Comparison of ENCODE assay signal across 26 cellular contexts in genomic region chr6:114389111-114389510, GRCh38. TPM values are rescaled to one million over a fixed set of nuclear protein-coding genes. Genes with fewer than 3 reads are reported as not detected.
"Had no signal": no experiment of that assay in that cellular context is flagged by ENCODE, and none has a peak within 500 bp of the region (broad histone marks: within the 10 kb centered on the region; RNA-seq: fewer than 3 reads in every experiment).

No MANE protein-coding gene starts in this region.

- DNase-seq: activated B cell treated with CpG ODN at 0.5 μM for 24 hours; activated CD4-positive, alpha-beta T cell treated with anti-CD3 and anti-CD28 coated beads for 1 hour; activated CD4-positive, alpha-beta T cell treated with anti-CD3 and anti-CD28 coated beads, Interleukin-2, amount 10 ng/mL, durations not matched to agents 24 days and 14 days; activated CD4-positive, alpha-beta T cell treated with anti-CD3 and anti-CD28 coated beads, Interleukin-2, amount 50 U/mL, for 48 hours; activated CD8-positive, alpha-beta memory T cell treated with anti-CD3 and anti-CD28 coated beads for 24 hours; activated effector memory CD4-positive, alpha-beta T cell treated with anti-CD3 and anti-CD28 coated beads, Interleukin-2, amount 50 U/mL, for 16 hours; activated naive CD4-positive, alpha-beta T cell treated with Interleukin-2 at 50 U/mL for 16 hours; activated naive CD8-positive, alpha-beta T cell treated with anti-CD3 and anti-CD28 coated beads, Interleukin-2, amount 50 U/mL, for 24 hours; activated T-cell treated with anti-CD3 and anti-CD28 coated beads, Interleukin-2, amount 50 U/mL, for 4 hours; amygdala; cerebellar nuclear complex; Kasumi-1; NCI-H1048; NCI-H146; NCI-H1930; NCI-H2171; NCI-H2227 treated with DMSO at 0.1 percent for 48 hours; NCI-H526; NCI-H82; RPMI8226; T-helper 17 cell; T-helper 9 cell had no signal

- H3K4me1 Mint-ChIP-seq: activated B cell treated with CpG ODN at 0.5 μM for 24 hours; activated CD4-positive, alpha-beta T cell treated with anti-CD3 and anti-CD28 coated beads, Interleukin-2, amount 10 ng/mL, durations not matched to agents 24 days and 14 days; activated naive CD8-positive, alpha-beta T cell treated with anti-CD3 and anti-CD28 coated beads, Interleukin-2, amount 50 U/mL, for 24 hours; T-helper 17 cell had no signal

- H3K36me3 Mint-ChIP-seq: activated naive CD4-positive, alpha-beta T cell treated with anti-CD3 and anti-CD28 coated beads, Interleukin-2, amount 50 U/mL, for 72 hours had no signal

- H3K27ac Mint-ChIP-seq: activated B cell treated with CpG ODN at 0.5 μM for 24 hours; activated CD4-positive, alpha-beta T cell treated with anti-CD3 and anti-CD28 coated beads, Interleukin-2, amount 10 ng/mL, durations not matched to agents 24 days and 14 days; activated naive CD4-positive, alpha-beta T cell treated with anti-CD3 and anti-CD28 coated beads, Interleukin-2, amount 50 U/mL, for 72 hours; activated naive CD8-positive, alpha-beta T cell treated with anti-CD3 and anti-CD28 coated beads, Interleukin-2, amount 50 U/mL, for 24 hours; T-helper 17 cell had no signal

- H3K27me3 Mint-ChIP-seq: activated B cell treated with CpG ODN at 0.5 μM for 24 hours; activated CD4-positive, alpha-beta T cell treated with anti-CD3 and anti-CD28 coated beads, Interleukin-2, amount 10 ng/mL, durations not matched to agents 24 days and 14 days; activated naive CD8-positive, alpha-beta T cell treated with anti-CD3 and anti-CD28 coated beads, Interleukin-2, amount 50 U/mL, for 24 hours; T-helper 17 cell had no signal

- H3K9me3 Mint-ChIP-seq: activated B cell treated with CpG ODN at 0.5 μM for 24 hours; activated CD4-positive, alpha-beta T cell treated with anti-CD3 and anti-CD28 coated beads, Interleukin-2, amount 10 ng/mL, durations not matched to agents 24 days and 14 days; activated naive CD4-positive, alpha-beta T cell treated with anti-CD3 and anti-CD28 coated beads, Interleukin-2, amount 50 U/mL, for 72 hours; activated naive CD8-positive, alpha-beta T cell treated with anti-CD3 and anti-CD28 coated beads, Interleukin-2, amount 50 U/mL, for 24 hours; activated T-cell treated with anti-CD3 and anti-CD28 coated beads, Interleukin-2, amount 50 U/mL, for 4 hours had no signal

- ATAC-seq: activated naive CD4-positive, alpha-beta T cell treated with anti-CD3 and anti-CD28 coated beads, Interleukin-2, amount 50 U/mL, for 72 hours; activated naive CD8-positive, alpha-beta T cell treated with anti-CD3 and anti-CD28 coated beads, Interleukin-2, amount 50 U/mL, for 24 hours; activated T-cell treated with anti-CD3 and anti-CD28 coated beads, Interleukin-2, amount 50 U/mL, for 4 hours; Right ventricle myocardium inferior; T-helper 17 cell had no signal

- H3K4me3 Mint-ChIP-seq: activated B cell treated with CpG ODN at 0.5 μM for 24 hours; activated CD4-positive, alpha-beta T cell treated with anti-CD3 and anti-CD28 coated beads, Interleukin-2, amount 10 ng/mL, durations not matched to agents 24 days and 14 days; activated naive CD8-positive, alpha-beta T cell treated with anti-CD3 and anti-CD28 coated beads, Interleukin-2, amount 50 U/mL, for 24 hours; activated T-cell treated with anti-CD3 and anti-CD28 coated beads, Interleukin-2, amount 50 U/mL, for 4 hours; T-helper 17 cell had no signal

RNA-seq across cellular contexts. Expression of gene HS3ST5, which starts 46.3 kb away (rescaled TPM):
- total RNA-seq: activated B cell treated with CpG ODN at 0.5 μM for 24 hours; activated CD4-positive, alpha-beta T cell treated with anti-CD3 and anti-CD28 coated beads, Interleukin-2, amount 10 ng/mL, durations not matched to agents 24 days and 14 days; activated naive CD4-positive, alpha-beta T cell treated with anti-CD3 and anti-CD28 coated beads, Interleukin-2, amount 50 U/mL, for 72 hours; activated T-cell treated with anti-CD3 and anti-CD28 coated beads, Interleukin-2, amount 50 U/mL, for 4 hours; NCI-H460; OCI-LY7; Right ventricle myocardium inferior; T-helper 17 cell had no signal
